ENCODE assay signal across 8 cellular contexts in the genomic region with DNA sequence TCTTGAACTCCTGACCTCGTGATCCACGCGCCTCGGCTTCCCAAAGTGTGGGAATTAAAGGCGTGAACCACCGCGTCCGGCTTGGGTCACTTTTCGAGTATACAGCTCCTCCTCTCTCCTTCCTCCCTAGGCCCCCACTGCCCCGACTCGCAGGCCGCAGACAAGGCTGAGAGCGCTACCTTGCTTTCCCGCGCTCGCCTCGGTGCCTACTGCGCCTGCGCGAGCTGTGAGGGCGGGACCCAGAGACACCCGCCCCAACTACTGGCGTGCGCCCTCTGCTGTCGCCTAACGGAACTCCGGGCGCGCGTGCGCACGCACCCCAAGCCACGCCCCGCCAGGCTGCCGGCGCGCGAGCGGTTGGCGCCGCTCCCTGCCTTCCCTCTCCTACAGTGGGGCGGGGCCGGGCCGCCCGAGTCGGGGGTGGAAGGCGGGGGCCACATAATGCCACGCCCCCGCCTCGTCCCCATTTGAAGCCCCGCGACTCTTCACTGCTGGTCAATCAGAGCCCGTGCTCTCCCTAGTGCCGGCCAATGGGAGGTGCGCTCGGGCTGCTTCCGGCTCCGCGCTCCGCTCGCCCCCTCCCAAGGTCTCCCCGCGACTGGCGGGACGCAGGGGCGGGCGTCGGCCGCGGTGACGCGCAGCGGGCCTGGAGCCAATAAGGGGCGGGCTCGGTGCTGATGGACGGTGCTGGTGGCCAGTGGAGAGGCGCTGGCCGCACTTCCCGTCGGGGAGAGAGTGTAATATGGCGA.
DNase-seq lines count a peak whose midpoint lies in the region; ATAC-seq lines count a peak whose summit lies in the region.

Gene RAB8A, plus strand, starts transcription at position 730 of the 749 bp plus-strand sequence. Its CDS starts 13 bp downstream, at position 743.

- DNase-seq in AG20443 (ENCODE audit: low spot score): peak; percentile 99
- DNase-seq in NCI-H345 treated with DMSO at 0.1 percent for 48 hours (lab: John Stamatoyannopoulos, UW; ENCODE audit: unreplicated experiment): peak; percentile 88
- peak; percentile 97 to 100 (median 99) for DNase-seq in activated CD4-positive, CD25-positive, alpha-beta regulatory T cell (lab: John Stamatoyannopoulos, UW)
- DNase-seq in central memory CD4-positive, alpha-beta T cell: peak; percentile 99
- peak; percentile 99 for DNase-seq in iris pigment epithelial cell (ENCODE audit: low read depth)
- DNase-seq in stimulated activated CD4-positive, alpha-beta T cell treated with anti-CD3 and anti-CD28 coated beads, Interleukin-12 subunit alpha, Interleukin-12 subunit beta, amount 100 ng/mL, for 24 hours (ENCODE audit: low read depth in 2 of 2): peak; percentile 96 to 100

- ATAC-seq in GM19025 (IDR thresholded peaks at IDR 0.05; ENCODE audit: low read depth, unreplicated experiment) (peak; percentile 92), HG03342 (IDR thresholded peaks at IDR 0.05; ENCODE audit: unreplicated experiment) (peak; percentile 84)

Comparison
In these comparisons a context has a peak if more than half of its experiments do, and no peak if none do; other contexts are left out.
1. Peak in every context shown above with its lines: DNase-seq and ATAC-seq.